Comparison of ENCODE assay signal across 1 cellular context in genomic region chr1:42935313-42935624, GRCh38.
TF ChIP-seq lines count a peak whose summit lies in the region.

No MANE protein-coding gene starts in this region.

TF ChIP-seq in GM12878, 131 proteins besides CTCF, POLR2A, EP300 and RAD21 (continued from another document):
- TF ChIP-seq E2F8 (IDR thresholded peaks at IDR 0.05; ENCODE audit: low read depth, partially characterized antibody) (no peak), MYB (IDR thresholded peaks at IDR 0.05; ENCODE audit: borderline replicate concordance, low read depth, low read length) (no peak), USF1 (IDR thresholded peaks at IDR 0.05; ENCODE audit: borderline replicate concordance, extremely low read length, insufficient read depth, low read depth, low read length) (peak; percentile 3), TCF3 (IDR thresholded peaks at IDR 0.05; ENCODE audit: borderline replicate concordance, insufficient read depth, low read depth, low read length) (no peak)
